ENCODE assay signal across 8 cellular contexts in the genomic region with DNA sequence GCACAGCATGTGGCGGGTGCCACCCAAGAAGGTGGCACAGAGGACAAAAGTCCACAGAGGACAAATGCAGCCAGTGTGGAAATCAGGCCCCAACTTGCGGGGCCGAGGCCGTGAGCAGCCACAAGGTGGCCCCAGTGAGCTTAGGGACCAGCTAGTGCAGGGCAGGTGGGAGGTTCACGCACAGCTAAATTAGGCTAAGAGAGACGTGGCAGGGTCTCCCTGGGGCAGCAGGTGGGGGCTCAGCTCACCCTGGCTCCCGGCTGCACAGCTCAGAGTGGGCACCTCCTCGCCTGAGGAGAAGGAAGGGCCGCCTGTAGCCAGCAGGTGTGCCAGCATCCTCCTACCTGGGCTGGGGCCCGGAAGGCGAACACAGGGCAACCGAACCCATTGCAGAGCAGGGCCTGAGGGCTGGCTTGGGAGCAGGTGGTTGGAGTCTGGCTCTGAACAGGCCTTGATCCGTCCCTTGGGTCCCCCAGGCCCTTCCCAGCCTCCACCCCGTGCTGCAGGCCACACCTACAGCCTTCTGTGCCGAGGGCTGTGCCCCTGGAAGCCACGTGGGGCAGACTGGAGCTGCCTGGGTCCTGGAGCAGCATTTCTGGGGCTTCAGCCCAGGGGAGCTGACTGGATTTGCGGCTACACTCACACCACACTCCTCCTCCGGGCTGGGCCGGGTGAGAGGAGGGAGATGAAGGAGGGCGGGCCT. TPM values are rescaled to one million over a fixed set of nuclear protein-coding genes. Genes with fewer than 3 reads are reported as not detected.
DNase-seq lines count a peak whose midpoint lies in the region; ATAC-seq and TF ChIP-seq lines count a peak whose summit lies in the region.

No MANE protein-coding gene starts in this region.

- no peaks in the 10 kb centered on the region for H3K9me2 ChIP-seq in HCT116 (ENCODE audit: insufficient read depth)

- BruUV-seq in HCT116 (replicated peaks; lab: Mats Ljungman, UMichigan), result no TSS peak

- peak; percentile 96 for ATAC-seq in HCT116
- ATAC-seq in HG02588 (IDR thresholded peaks at IDR 0.05; ENCODE audit: unreplicated experiment), result no peak

- H3K9ac ChIP-seq in HCT116 (ENCODE audit: low read length), result peak overlapping the region; percentile 51

- H3K4me1 ChIP-seq in HCT116 (ENCODE audit: control insufficient read depth in 1 of 2, insufficient read depth in 2 of 2, low read length in 2 of 2) (peaks cover 19 to 32% of the 10 kb centered on the region in 2 experiments), ectodermal cell (ENCODE audit: control insufficient read depth, insufficient read depth, low read length) (peaks cover 10% of the 10 kb centered on the region)

- no peaks in the 10 kb centered on the region for H3K36me3 Mint-ChIP-seq in activated CD4-positive, alpha-beta memory T cell treated with anti-CD3 and anti-CD28 coated beads for 36 hours

- peak overlapping the region; percentile 81 for H3K27ac ChIP-seq in HCT116 (ENCODE audit: low read depth, low read length)
- H3K27ac ChIP-seq in ectodermal cell (ENCODE audit: insufficient read depth, low read depth, low read length, poor library complexity, severe bottlenecking), result peak overlapping the region; percentile 57

- no peaks in the 10 kb centered on the region for H3K79me2 ChIP-seq in HCT116 (ENCODE audit: insufficient read depth, low read length)

- H2AFZ ChIP-seq in HCT116 (ENCODE audit: low read depth, low read length, poor library complexity, severe bottlenecking), result peak overlapping the region; percentile 95

- H3K27me3 Mint-ChIP-seq in activated CD4-positive, alpha-beta memory T cell treated with anti-CD3 and anti-CD28 coated beads for 36 hours, result no peaks in the 10 kb centered on the region

- no peak overlapping the region for H3K27ac Mint-ChIP-seq in activated CD4-positive, alpha-beta memory T cell treated with anti-CD3 and anti-CD28 coated beads for 36 hours

- H3K9me3 Mint-ChIP-seq in activated CD4-positive, alpha-beta memory T cell treated with anti-CD3 and anti-CD28 coated beads for 36 hours, result no peaks in the 10 kb centered on the region

- intact Hi-C loops in HCT116 (cut with micrococcal nuclease), result loop anchor here (1.0 to 5.0 kb wide), 4 partner anchors 34 to 239 kb away; a partner anchor contains a TSS
- intact Hi-C loops in activated CD4-positive, alpha-beta memory T cell treated with anti-CD3 and anti-CD28 coated beads for 36 hours (cut with micrococcal nuclease), result loop anchor here (5.0 to 10.0 kb wide), 4 partner anchors 49 to 231 kb away; a partner anchor contains a TSS

- TF ChIP-seq CTCF in BJ (IDR thresholded peaks at IDR 0.05; ENCODE audit: insufficient read depth, low read depth, low read length), result peak; percentile 81
- TF ChIP-seq CTCF in HCT116 (IDR thresholded peaks at IDR 0.05 in 2 of 3, conservative IDR thresholded peaks at IDR 0.05 in 1 of 3; ENCODE audit: borderline replicate concordance in 1 of 3, insufficient read depth in 1 of 3, low read depth in 2 of 3, low read length in 2 of 3), result peak; percentile 72 to 81 (median 75)

- no peak for DNase-seq in BJ (ENCODE audit: low read depth)
- DNase-seq in HCT116 (ENCODE audit: low read depth, low spot score), result peak; percentile 57
- DNase-seq in NCI-H748 treated with DMSO at 0.1 percent for 48 hours (lab: John Stamatoyannopoulos, UW), result peak; percentile 2
- DNase-seq in activated CD4-positive, alpha-beta memory T cell treated with anti-CD3 and anti-CD28 coated beads for 36 hours, result peak; percentile 87
- peak; percentile 90 for DNase-seq in mucosa of gallbladder (ENCODE audit: low spot score)
- DNase-seq in stimulated activated CD8-positive, alpha-beta memory T cell treated with anti-CD3 and anti-CD28 coated beads, Interleukin-7, amount 100 ng/mL, for 1 hour (ENCODE audit: low read depth in 2 of 2), result peak; percentile 41 to 59

- H3K4me3 ChIP-seq in BJ (ENCODE audit: low read depth, low read length) (no peak overlapping the region), HCT116 (replicated peaks in 1 of 2; ENCODE audit: low read depth in 1 of 2, low read length in 2 of 2) (peak overlapping the region; percentile 32 to 47), ectodermal cell (ENCODE audit: insufficient read depth, low read depth, low read length) (no peak overlapping the region)

- peak; percentile 83 for TF ChIP-seq RAD21 in HCT116 (IDR thresholded peaks at IDR 0.05; ENCODE audit: low read depth)

- peak; percentile 40 for TF ChIP-seq POLR2A in HCT116 (IDR thresholded peaks at IDR 0.05; ENCODE audit: borderline replicate concordance, extremely low read depth, insufficient read depth, insufficient read length)

- CTCF ChIA-PET in BJ (lab: Yijun Ruan, JAX), result interaction anchor here (0.7 to 2.5 kb wide), 27 partner anchors 9 to 1929 kb away, joined by 3 to 13 read pairs (median 4); a partner anchor contains a TSS
- CTCF ChIA-PET in HCT116 (lab: Charles Lee), result interaction anchor here (0.5 to 2.3 kb wide), 29 partner anchors 9 to 433 kb away, joined by 3 to 20 read pairs (median 6); a partner anchor contains a TSS
- CTCF ChIA-PET in activated CD4-positive, alpha-beta memory T cell treated with anti-CD3 and anti-CD28 coated beads for 36 hours (lab: Charles Lee), result interaction anchor here (0.6 to 2.2 kb wide), 62 partner anchors 9 to 558 kb away, joined by 3 to 28 read pairs (median 5); a partner anchor contains a TSS

- RAD21 ChIA-PET in HCT116 (lab: Charles Lee; ENCODE audit: low non-redundant PET in 1 of 2, low total read pairs in 2 of 2, uncharacterized antibody in 2 of 2, unreplicated experiment in 2 of 2), result interaction anchor here (0.6 to 1.5 kb wide), 12 partner anchors 97 to 239 kb away, joined by 3 to 7 read pairs (median 3); a partner anchor contains a TSS

- H3K36me3 ChIP-seq in BJ (ENCODE audit: control insufficient read depth, insufficient read depth, low read length) (no peaks in the 10 kb centered on the region), HCT116 (ENCODE audit: control insufficient read depth in 1 of 2, insufficient read depth in 2 of 2, low read length in 2 of 2) (no peaks in the 10 kb centered on the region), ectodermal cell (ENCODE audit: control insufficient read depth, insufficient read depth, low read length) (no peaks in the 10 kb centered on the region)

- H3K27me3 ChIP-seq in BJ (ENCODE audit: control insufficient read depth, insufficient read depth, low read length) (no peaks in the 10 kb centered on the region), HCT116 (ENCODE audit: insufficient read depth, low read length) (no peaks in the 10 kb centered on the region), ectodermal cell (ENCODE audit: control insufficient read depth, insufficient read depth, low read length, poor library complexity, severe bottlenecking) (no peaks in the 10 kb centered on the region)

- peak overlapping the region; percentile 28 for H3K4me3 Mint-ChIP-seq in activated CD4-positive, alpha-beta memory T cell treated with anti-CD3 and anti-CD28 coated beads for 36 hours

- H3K4me2 ChIP-seq in HCT116 (ENCODE audit: low read length), result peak overlapping the region; percentile 85

- H3K4me1 Mint-ChIP-seq in activated CD4-positive, alpha-beta memory T cell treated with anti-CD3 and anti-CD28 coated beads for 36 hours (ENCODE audit: low read depth), result peaks cover 9% of the 10 kb centered on the region

- no peaks in the 10 kb centered on the region for H3K9me3 ChIP-seq in HCT116 (ENCODE audit: control insufficient read depth in 1 of 2, insufficient read depth in 1 of 2, low read depth in 1 of 2, low read length in 2 of 2)
- no peaks in the 10 kb centered on the region for H3K9me3 ChIP-seq in ectodermal cell (ENCODE audit: control insufficient read depth, low read length)

- POLR2A ChIA-PET in BJ (lab: Charles Lee) (no interaction called here), HCT116 (lab: Charles Lee) (interaction anchor here (0.7 to 2.1 kb wide), 6 partner anchors 11 to 1806 kb away, joined by 3 to 14 read pairs (median 3); a partner anchor contains a TSS)
- POLR2A ChIA-PET in activated CD4-positive, alpha-beta memory T cell treated with anti-CD3 and anti-CD28 coated beads for 36 hours (lab: Charles Lee), result interaction anchor here (0.6 to 1.3 kb wide), 2 partner anchors 61 to 195 kb away, joined by 3 to 4 read pairs; no protein-coding TSS in a partner anchor

- WGBS in ectodermal cell, 2 experiments, result 36% methylated on average over 20 of the region's 20 CpGs

- no peaks in the 10 kb centered on the region for H4K20me1 ChIP-seq in HCT116 (ENCODE audit: insufficient read depth)

TF ChIP-seq in HCT116, 20 proteins besides CTCF, POLR2A, EP300 and RAD21 (continues in another document):
- no peak for TF ChIP-seq JUND (IDR thresholded peaks at IDR 0.05)
- TF ChIP-seq FOSL1 (IDR thresholded peaks at IDR 0.05; ENCODE audit: low read depth), result no peak
- TF ChIP-seq SP1 (IDR thresholded peaks at IDR 0.05; ENCODE audit: low read depth), result no peak
- TF ChIP-seq YY1 (IDR thresholded peaks at IDR 0.05; ENCODE audit: extremely low read depth, insufficient replicate concordance, low read depth, low read length), result peak; percentile 23
- TF ChIP-seq, protein P1, sequence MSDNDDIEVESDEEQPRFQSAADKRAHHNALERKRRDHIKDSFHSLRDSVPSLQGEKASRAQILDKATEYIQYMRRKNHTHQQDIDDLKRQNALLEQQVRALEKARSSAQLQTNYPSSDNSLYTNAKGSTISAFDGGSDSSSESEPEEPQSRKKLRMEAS (IDR thresholded peaks at IDR 0.05), result peak; percentile 83
- TF ChIP-seq SRF (IDR thresholded peaks at IDR 0.05; ENCODE audit: low read depth), result no peak
- no peak for TF ChIP-seq CEBPB (IDR thresholded peaks at IDR 0.05; ENCODE audit: low read depth)
- TF ChIP-seq ZFX (IDR thresholded peaks at IDR 0.05), result peak; percentile 38; the same call in 1 of the 2 replicates

RNA-seq across cellular contexts. Expression of a gene that starts 26.1 kb away (rescaled TPM):
- 0.65 and 1.0 TPM in 2 replicates for polyA plus RNA-seq in BJ (2011; rRNA removed)
- 1.4 and 2.4 TPM in 2 replicates for polyA minus RNA-seq in BJ (2011; rRNA and poly(A)+ RNA removed)
- total RNA-seq in HCT116 (2021; ENCODE audit: unreplicated experiment) (19.6 TPM), mucosa of gallbladder (6.7 TPM)
- polyA plus RNA-seq in HCT116 (2012), result 21.9 and 26.8 TPM in 2 replicates
- under 1 TPM; 0.24 to 0.36 TPM for total RNA-seq in activated CD4-positive, alpha-beta memory T cell treated with anti-CD3 and anti-CD28 coated beads for 36 hours
- polyA plus RNA-seq in ectodermal cell (2013, experiment 1 of 4), result 27.5 TPM
- polyA plus RNA-seq in ectodermal cell (2013, experiment 2 of 4), result 39.8 TPM
- polyA plus RNA-seq in ectodermal cell (2013, experiment 3 of 4), result 32.8 TPM
- 38.3 TPM for polyA plus RNA-seq in ectodermal cell (2013, experiment 4 of 4)

RNA-seq across cellular contexts. Expression of a gene that starts 56.7 kb away (rescaled TPM):
- 5.8 and 10.3 TPM in 2 replicates for polyA plus RNA-seq in BJ (2011; rRNA removed)
- polyA minus RNA-seq in BJ (2011; rRNA and poly(A)+ RNA removed), result 5.7 and 7.0 TPM in 2 replicates
- total RNA-seq in HCT116 (2021; ENCODE audit: unreplicated experiment), result 25.8 TPM
- polyA plus RNA-seq in HCT116 (2012), result 11.4 and 13.3 TPM in 2 replicates
- 10 to 100 TPM; 50.4 to 52.0 TPM for total RNA-seq in activated CD4-positive, alpha-beta memory T cell treated with anti-CD3 and anti-CD28 coated beads for 36 hours
- polyA plus RNA-seq in ectodermal cell (2013, experiment 1 of 4), result 22.2 TPM
- 22.1 TPM for polyA plus RNA-seq in ectodermal cell (2013, experiment 2 of 4)
- polyA plus RNA-seq in ectodermal cell (2013, experiment 3 of 4), result 28.1 TPM
- polyA plus RNA-seq in ectodermal cell (2013, experiment 4 of 4), result 22.0 TPM
- total RNA-seq in mucosa of gallbladder, result 142 TPM

Comparison
In these comparisons a context has a peak if more than half of its experiments do, and no peak if none do; other contexts are left out.
1. H3K4me3 ChIP-seq: peak in HCT116 (2 of 2); none in BJ (single experiment) and ectodermal cell (single experiment).